In the genomic region with DNA sequence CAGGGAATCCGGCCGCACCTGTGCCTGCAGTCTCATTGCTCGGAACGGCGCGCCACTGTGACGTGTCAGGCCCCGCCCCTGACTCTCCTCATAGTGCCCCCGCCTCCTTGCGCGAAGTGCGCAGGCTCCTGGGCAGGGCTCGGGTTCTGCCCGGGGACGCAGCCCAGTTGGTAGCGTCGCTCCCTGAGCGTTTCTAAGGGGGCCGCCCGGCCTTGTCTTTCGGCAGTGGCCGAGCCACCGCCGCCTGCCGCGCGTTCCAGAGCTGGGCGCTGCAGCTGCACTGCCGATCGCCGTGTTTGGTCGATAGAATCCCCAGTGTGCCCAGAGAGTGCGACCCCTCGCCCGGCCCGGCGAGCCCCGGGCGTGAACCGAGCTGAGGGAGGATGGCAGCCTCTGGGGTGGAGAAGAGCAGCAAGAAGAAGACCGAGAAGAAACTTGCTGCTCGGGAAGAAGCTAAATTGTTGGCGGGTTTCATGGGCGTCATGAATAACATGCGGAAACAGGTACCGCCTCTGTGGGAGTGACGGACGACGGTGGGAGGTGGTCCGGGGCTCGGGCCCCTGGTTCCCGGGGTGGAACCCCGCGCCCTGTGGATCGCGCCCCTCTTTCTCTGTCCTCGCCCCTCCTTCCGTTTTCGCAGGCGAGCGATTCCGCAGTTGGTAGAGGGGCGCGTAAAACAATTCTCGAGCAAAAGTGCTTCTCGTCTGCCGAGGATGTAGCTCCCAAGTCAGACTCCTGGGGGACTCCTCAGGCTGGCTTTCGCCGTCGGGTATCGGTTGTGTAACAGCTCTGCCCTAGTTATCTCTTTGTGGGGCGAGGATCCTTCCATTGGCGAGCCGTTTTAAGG, we compare ENCODE assay signal across 8 cellular contexts. TPM values are rescaled to one million over a fixed set of nuclear protein-coding genes. Genes with fewer than 3 reads are reported as not detected.
DNase-seq lines count a peak whose midpoint lies in the region; ATAC-seq and TF ChIP-seq lines count a peak whose summit lies in the region.

KLHL7 (plus strand) TSS at position 142 of the 847 bp plus-strand sequence; CDS start at position 384, 242 bp downstream.

- H3K9me3 Mint-ChIP-seq in nephron = peaks cover 4% of the 10 kb centered on the region
- no peaks in the 10 kb centered on the region for H3K9me3 Mint-ChIP-seq in stimulated activated naive CD8-positive, alpha-beta T cell treated with anti-CD3 and anti-CD28 coated beads, Interleukin-15, amount 100 ng/mL, for 72 hours

- no peaks in the 10 kb centered on the region for H3K27me3 Mint-ChIP-seq in nephron (ENCODE audit: low read depth)
- no peaks in the 10 kb centered on the region for H3K27me3 Mint-ChIP-seq in stimulated activated naive CD8-positive, alpha-beta T cell treated with anti-CD3 and anti-CD28 coated beads, Interleukin-15, amount 100 ng/mL, for 72 hours

- ATAC-seq in stimulated activated naive CD8-positive, alpha-beta T cell treated with anti-CD3 and anti-CD28 coated beads, Interleukin-15, amount 100 ng/mL, for 72 hours = peak; percentile 98

- H3K27me3 ChIP-seq in H7 (ENCODE audit: control insufficient read depth, insufficient read depth, low read length) = no peaks in the 10 kb centered on the region

- peaks cover 38% of the 10 kb centered on the region for H3K4me1 Mint-ChIP-seq in nephron
- peaks cover 38% of the 10 kb centered on the region for H3K4me1 Mint-ChIP-seq in stimulated activated naive CD8-positive, alpha-beta T cell treated with anti-CD3 and anti-CD28 coated beads, Interleukin-15, amount 100 ng/mL, for 72 hours

- TF ChIP-seq CTCF in fibroblast of the aortic adventitia (IDR thresholded peaks at IDR 0.05; ENCODE audit: insufficient read depth, low read length) = peak; percentile 42
- TF ChIP-seq CTCF in nephron (IDR thresholded peaks at IDR 0.05; ENCODE audit: unreplicated experiment in 3 of 3) = peak in 1 of 3 experiments; percentile 20

- H3K36me3 Mint-ChIP-seq in nephron (ENCODE audit: low read depth) = peaks cover 15% of the 10 kb centered on the region

- H3K27ac Mint-ChIP-seq in nephron = peak within 1 kb of the TSS; percentile 76 to 98 (median 96)
- H3K27ac Mint-ChIP-seq in stimulated activated naive CD8-positive, alpha-beta T cell treated with anti-CD3 and anti-CD28 coated beads, Interleukin-15, amount 100 ng/mL, for 72 hours = peak within 1 kb of the TSS; percentile 98 to 99

- peak within 1 kb of the TSS; percentile 95 to 97 (median 97) for H3K4me3 Mint-ChIP-seq in nephron
- H3K4me3 Mint-ChIP-seq in stimulated activated naive CD8-positive, alpha-beta T cell treated with anti-CD3 and anti-CD28 coated beads, Interleukin-15, amount 100 ng/mL, for 72 hours = peak within 1 kb of the TSS; percentile 98 to 99

- DNase-seq in ELR (ENCODE audit: low read depth) = peak; percentile 96
- DNase-seq in H7 = peak; percentile 96
- peak; percentile 95 for DNase-seq in M059J (ENCODE audit: low read depth)
- peak; percentile 95 to 97 for DNase-seq in SHP77 (lab: John Stamatoyannopoulos, UW)
- peak; percentile 99 for DNase-seq in activated effector memory CD4-positive, alpha-beta T cell treated with anti-CD3 and anti-CD28 coated beads, Interleukin-2, amount 50 U/mL, for 16 hours
- peak; percentile 85 for DNase-seq in fibroblast of the aortic adventitia (ENCODE audit: low read depth)
- peak; percentile 93 to 95 for DNase-seq in stimulated activated naive CD8-positive, alpha-beta T cell treated with anti-CD3 and anti-CD28 coated beads, Interleukin-15, amount 100 ng/mL, for 72 hours

- H3K36me3 ChIP-seq in H7 (replicated peaks; ENCODE audit: control insufficient read depth, insufficient read depth, low read length) = no peaks in the 10 kb centered on the region

- H3K4me3 ChIP-seq in H7 (ENCODE audit: insufficient read depth, low read depth, low read length) (peak within 1 kb of the TSS; percentile 88), fibroblast of the aortic adventitia (ENCODE audit: low read depth, low read length) (peak within 1 kb of the TSS; percentile 86)

RNA-seq across cellular contexts. Expression of gene KLHL7, which starts in this region (rescaled TPM):
- total RNA-seq in H7 (2014; rRNA removed; shearing (Covaris generic)) = 88.1 and 90.6 TPM in 2 replicates
- total RNA-seq in M059J (2014; rRNA removed; shearing (Covaris generic)) = 36.5 and 56.9 TPM in 2 replicates
- total RNA-seq in fibroblast of the aortic adventitia (ENCODE audit: low replicate concordance) = 28.5 and 152 TPM in 2 replicates

Comparison
In these comparisons a context has a peak if more than half of its experiments do, and no peak if none do; other contexts are left out.
1. Peak in every context shown above with its lines: DNase-seq, ATAC-seq and H3K4me3 ChIP-seq.